ENCODE assay signal across 9 cellular contexts in genomic region chr1:21818661-21819060, GRCh38. TPM values are rescaled to one million over a fixed set of nuclear protein-coding genes. Genes with fewer than 3 reads are reported as not detected.
DNase-seq lines count a peak whose midpoint lies in the region; ATAC-seq and TF ChIP-seq lines count a peak whose summit lies in the region.
"Had no signal": no experiment of that assay in that cellular context is flagged by ENCODE, and none has a peak within 500 bp of the region (broad histone marks: within the 10 kb centered on the region; RNA-seq: fewer than 3 reads in every experiment).

No MANE protein-coding gene starts in this region.

- TF ChIP-seq CTCF in osteocyte (IDR thresholded peaks at IDR 0.05) = no peak

- no peak overlapping the region for H3K27ac Mint-ChIP-seq in osteocyte (ENCODE audit: unreplicated experiment)
- H3K27ac Mint-ChIP-seq: dendritic cell treated with granulocyte-macrophage colony-stimulating factor and Interleukin-4, amounts not matched to agents 40 ng/mL and 50 ng/mL, for 4 days had no signal

- H3K4me3 Mint-ChIP-seq in osteocyte (ENCODE audit: unreplicated experiment) = no peak overlapping the region
- H3K4me3 Mint-ChIP-seq: dendritic cell treated with granulocyte-macrophage colony-stimulating factor and Interleukin-4, amounts not matched to agents 40 ng/mL and 50 ng/mL, for 4 days had no signal

- no peaks in the 10 kb centered on the region for H3K27me3 Mint-ChIP-seq in osteocyte (ENCODE audit: unreplicated experiment)

- H3K9me3 Mint-ChIP-seq in osteocyte (ENCODE audit: unreplicated experiment) = no peaks in the 10 kb centered on the region
- H3K9me3 Mint-ChIP-seq: dendritic cell treated with granulocyte-macrophage colony-stimulating factor and Interleukin-4, amounts not matched to agents 40 ng/mL and 50 ng/mL, for 4 days had no signal

- H3K4me1 Mint-ChIP-seq in osteocyte (ENCODE audit: unreplicated experiment) = peaks cover 6% of the 10 kb centered on the region

- ATAC-seq in GM21367 (IDR thresholded peaks at IDR 0.05; ENCODE audit: unreplicated experiment) (no peak), HG03439 (IDR thresholded peaks at IDR 0.05; ENCODE audit: unreplicated experiment) (no peak), GM19455 (IDR thresholded peaks at IDR 0.05; ENCODE audit: unreplicated experiment) (no peak)

- peak; percentile 55 for DNase-seq in ELR (ENCODE audit: low read depth)
- DNase-seq in MV-4-11 (lab: John Stamatoyannopoulos, UW) = peak; percentile 42
- peak; percentile 67 to 68 for DNase-seq in activated T-cell treated with anti-CD3 and anti-CD28 coated beads, Interleukin-2, amount 50 U/mL, for 48 hours
- peak; percentile 27 for DNase-seq in left kidney (ENCODE audit: low read depth, low spot score)
- no peak for DNase-seq in osteocyte (ENCODE audit: extremely low spot score, unreplicated experiment)

- peaks cover 11% of the 10 kb centered on the region for H3K36me3 Mint-ChIP-seq in osteocyte (ENCODE audit: unreplicated experiment)

RNA-seq across cellular contexts. Expression of gene LDLRAD2, which starts 6.6 kb away (rescaled TPM):
- total RNA-seq in osteocyte = not detected in 2 replicates

RNA-seq across cellular contexts. Expression of gene USP48, which starts 35.7 kb away (rescaled TPM):
- 71.4 and 73.6 TPM in 2 replicates for total RNA-seq in osteocyte
